Comparison of ENCODE assay signal across 13 cellular contexts in genomic region chr3:56926513-56927282, GRCh38.
DNase-seq lines count a peak whose midpoint lies in the region; ATAC-seq, FAIRE-seq and TF ChIP-seq lines count a peak whose summit lies in the region.
"Had no signal": no experiment of that assay in that cellular context is flagged by ENCODE, and none has a peak within 500 bp of the region (broad histone marks: within the 10 kb centered on the region; RNA-seq: fewer than 3 reads in every experiment).

No MANE protein-coding gene starts in this region.

- no peak overlapping the region for H3K4me2 ChIP-seq in HepG2 (ENCODE audit: low read depth, low read length)

- no peaks in the 10 kb centered on the region for H3K79me2 ChIP-seq in HepG2 (ENCODE audit: insufficient read depth, low read length)

- H3K4me1 ChIP-seq in HepG2 (ENCODE audit: insufficient read depth, low read length): peaks cover 19% of the 10 kb centered on the region
- H3K4me1 ChIP-seq: HAP-1 had no signal

- H2AFZ ChIP-seq in HepG2 (ENCODE audit: low read length): no peak overlapping the region

- H3K36me3 Mint-ChIP-seq in mesothelial cell of epicardium: no peaks in the 10 kb centered on the region
- H3K36me3 Mint-ChIP-seq: activated CD8-positive, alpha-beta memory T cell treated with anti-CD3 and anti-CD28 coated beads, Interleukin-2, amount 10 ng/mL, durations not matched to agents 7 days and 5 days had no signal

- FAIRE-seq in HepG2 (lab: Jason Lieb, UNC): no peak

- ATAC-seq in HepG2: no peak
- ATAC-seq: activated CD8-positive, alpha-beta memory T cell treated with anti-CD3 and anti-CD28 coated beads, Interleukin-2, amount 10 ng/mL, durations not matched to agents 7 days and 5 days had no signal

- POLR2A ChIA-PET in HepG2 (lab: Yijun Ruan, JAX): no interaction called here

- DNase-seq in AG10803 (ENCODE audit: low read depth): peak; percentile 66
- DNase-seq in HK-2 (ENCODE audit: unreplicated experiment): peak; percentile 30
- peak; percentile 19 for DNase-seq in cerebellar cortex (ENCODE audit: low spot score)
- peak in 1 of 2 experiments; percentile 45 for DNase-seq in mesothelial cell of epicardium (ENCODE audit: low spot score in 2 of 2, unreplicated experiment in 2 of 2)
- no peak for DNase-seq in HepG2 (ENCODE audit: low spot score)
- no peak for DNase-seq in RPMI8226
- no peak for DNase-seq in NCI-H1417 treated with DMSO at 0.1 percent for 48 hours (lab: John Stamatoyannopoulos, UW)
- no peak for DNase-seq in SHP77 treated with DMSO at 0.1 percent for 48 hours (lab: John Stamatoyannopoulos, UW)
- DNase-seq: activated CD8-positive, alpha-beta memory T cell treated with anti-CD3 and anti-CD28 coated beads, Interleukin-2, amount 10 ng/mL, durations not matched to agents 7 days and 5 days; DMS153 had no signal

- TF ChIP-seq CTCF in AG10803 (conservative IDR thresholded peaks at IDR 0.05; ENCODE audit: low read length) (peak; percentile 20), mesothelial cell of epicardium (IDR thresholded peaks at IDR 0.05; ENCODE audit: unreplicated experiment) (no peak), HepG2 (CRISPR knock-in tag; IDR thresholded peaks at IDR 0.05) (no peak)

- no peak for TF ChIP-seq RAD21 in HepG2 (CRISPR knock-in tag; IDR thresholded peaks at IDR 0.05)

- H3K9me3 ChIP-seq in HepG2 (ENCODE audit: low read length): no peaks in the 10 kb centered on the region
- H3K9me3 ChIP-seq: HAP-1 had no signal

- peaks cover 79% of the 10 kb centered on the region for H3K4me1 Mint-ChIP-seq in mesothelial cell of epicardium

- H3K27ac Mint-ChIP-seq in mesothelial cell of epicardium: peak overlapping the region; percentile 94
- H3K27ac Mint-ChIP-seq: activated CD8-positive, alpha-beta memory T cell treated with anti-CD3 and anti-CD28 coated beads, Interleukin-2, amount 10 ng/mL, durations not matched to agents 7 days and 5 days; dendritic cell treated with granulocyte-macrophage colony-stimulating factor and Interleukin-4, amounts not matched to agents 40 ng/mL and 50 ng/mL, for 4 days had no signal

- WGBS in HepG2 (ENCODE audit: low lambda C conversion rate): 90% methylated on average over 3 of the region's 3 CpGs

- intact Hi-C loops in HepG2 (cut with micrococcal nuclease; ENCODE audit: unreplicated experiment): no loop called here

- no peaks in the 10 kb centered on the region for H3K9me3 Mint-ChIP-seq in mesothelial cell of epicardium
- H3K9me3 Mint-ChIP-seq: dendritic cell treated with granulocyte-macrophage colony-stimulating factor and Interleukin-4, amounts not matched to agents 40 ng/mL and 50 ng/mL, for 4 days had no signal

- no peaks in the 10 kb centered on the region for H3K36me3 ChIP-seq in HepG2 (replicated peaks in 1 of 2; ENCODE audit: control insufficient read depth in 1 of 2, insufficient read depth in 2 of 2, low read length in 2 of 2)
- H3K36me3 ChIP-seq: HAP-1 had no signal

- H3K27ac ChIP-seq in HepG2 (ENCODE audit: extremely low read length, insufficient read depth, low read length): no peak overlapping the region
- H3K27ac ChIP-seq: HL-60 had no signal

- no peak overlapping the region for H3K4me3 ChIP-seq in AG10803 (ENCODE audit: low read length)
- no peak overlapping the region for H3K4me3 ChIP-seq in HepG2 (replicated peaks in 1 of 3; ENCODE audit: insufficient read depth in 1 of 3, low read depth in 2 of 3, low read length in 3 of 3)
- H3K4me3 ChIP-seq: HAP-1 had no signal

- no peak for TF ChIP-seq POLR2A in HepG2 (IDR thresholded peaks at IDR 0.05; ENCODE audit: insufficient read depth in 1 of 2, low read depth in 2 of 2, low read length in 2 of 2)

- H3K27me3 ChIP-seq in HepG2 (ENCODE audit: control insufficient read depth in 1 of 2, insufficient read depth in 2 of 2, low read length in 2 of 2): no peaks in the 10 kb centered on the region

- H3K9ac ChIP-seq in HepG2 (ENCODE audit: insufficient read depth, low read depth, low read length): no peak overlapping the region

- TF ChIP-seq EP300 in HepG2 (IDR thresholded peaks at IDR 0.05; ENCODE audit: low read depth in 2 of 2, low read length in 2 of 2) (no peak), HepG2 (CRISPR knock-in tag; IDR thresholded peaks at IDR 0.05; ENCODE audit: borderline replicate concordance) (no peak)

- BruUV-seq in HepG2 (replicated peaks; lab: Mats Ljungman, UMichigan): no TSS peak

- CTCF ChIA-PET in HepG2 (lab: Yijun Ruan, JAX; ENCODE audit: low intra/inter-chr PET ratio, low total read pairs): no interaction called here

- H4K20me1 ChIP-seq in HepG2 (ENCODE audit: insufficient read depth, low read length): no peaks in the 10 kb centered on the region

- no peaks in the 10 kb centered on the region for H3K27me3 Mint-ChIP-seq in mesothelial cell of epicardium (ENCODE audit: low read depth)
- H3K27me3 Mint-ChIP-seq: activated CD8-positive, alpha-beta memory T cell treated with anti-CD3 and anti-CD28 coated beads, Interleukin-2, amount 10 ng/mL, durations not matched to agents 7 days and 5 days had no signal

- in situ Hi-C loops in HepG2 (cut with HindIII; ENCODE audit: extremely low pct_ligation_motif_present, low pct_unique_long_range_greater_than_20kb): no loop called here

- H3K4me3 Mint-ChIP-seq in mesothelial cell of epicardium: no peak overlapping the region
- H3K4me3 Mint-ChIP-seq: activated CD8-positive, alpha-beta memory T cell treated with anti-CD3 and anti-CD28 coated beads, Interleukin-2, amount 10 ng/mL, durations not matched to agents 7 days and 5 days; dendritic cell treated with granulocyte-macrophage colony-stimulating factor and Interleukin-4, amounts not matched to agents 40 ng/mL and 50 ng/mL, for 4 days had no signal

TF ChIP-seq in HepG2, 621 proteins besides CTCF, POLR2A, EP300 and RAD21:
- TF ChIP-seq BCL6 (CRISPR knock-in tag; IDR thresholded peaks at IDR 0.05) (no peak), SRSF9 (IDR thresholded peaks at IDR 0.05; ENCODE audit: borderline replicate concordance, insufficient read depth, low read depth, low read length, poor library complexity, severe bottlenecking) (no peak), ISL2 (CRISPR knock-in tag; IDR thresholded peaks at IDR 0.05) (no peak), NAIF1 (CRISPR knock-in tag; IDR thresholded peaks at IDR 0.05; ENCODE audit: borderline replicate concordance) (no peak)

Comparison
In these comparisons a context has a peak if more than half of its experiments do, and no peak if none do; other contexts are left out.
1. DNase-seq: peak in AG10803 (single experiment), HK-2 (single experiment) and cerebellar cortex (single experiment); none in HepG2 (single experiment), RPMI8226 (single experiment), NCI-H1417 treated with DMSO at 0.1 percent for 48 hours (single experiment) and SHP77 treated with DMSO at 0.1 percent for 48 hours (single experiment).